Comparison of ENCODE assay signal across 36 cellular contexts in the genomic region with DNA sequence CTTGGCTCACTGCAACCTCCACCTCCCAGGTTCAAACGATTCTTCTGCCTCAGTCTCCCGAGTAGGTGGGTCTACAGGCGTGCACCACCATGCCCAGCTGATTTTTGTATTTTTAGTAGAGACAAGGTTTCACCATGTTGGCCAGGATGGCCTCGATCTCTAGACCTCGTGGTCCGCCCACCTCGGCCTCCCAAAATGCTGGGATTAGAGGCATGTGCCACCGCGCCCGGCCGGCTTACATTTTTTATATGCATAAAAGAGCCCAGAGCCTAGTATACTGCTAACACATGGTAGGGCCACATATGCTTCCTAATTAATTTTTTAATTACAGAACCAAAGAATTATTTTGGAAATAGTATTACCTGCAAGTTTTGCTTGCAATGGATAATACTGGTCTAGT.
"Had no signal": no experiment of that assay in that cellular context is flagged by ENCODE, and none has a peak within 500 bp of the region (broad histone marks: within the 10 kb centered on the region; RNA-seq: fewer than 3 reads in every experiment).

No MANE protein-coding gene starts in this region.

- H3K36me3 Mint-ChIP-seq: activated CD4-positive, alpha-beta memory T cell treated with anti-CD3 and anti-CD28 coated beads for 36 hours; activated naive CD4-positive, alpha-beta T cell treated with anti-CD3 and anti-CD28 coated beads, Interleukin-2, amount 50 U/mL, for 72 hours; activated naive CD8-positive, alpha-beta T cell treated with anti-CD3 and anti-CD28 coated beads for 36 hours had no signal

- H3K27ac ChIP-seq: adrenal gland, body of pancreas, brain microvascular endothelial cell, breast epithelium, VCaP had no signal

- H3K36me3 ChIP-seq: adrenal gland, brain microvascular endothelial cell had no signal

- H3K4me3 Mint-ChIP-seq: activated B cell treated with CpG ODN at 0.5 μM for 24 hours; activated CD4-positive, alpha-beta memory T cell treated with anti-CD3 and anti-CD28 coated beads for 36 hours; activated CD4-positive, alpha-beta T cell treated with anti-CD3 and anti-CD28 coated beads for 36 hours; activated CD8-positive, alpha-beta T cell treated with anti-CD3 and anti-CD28 coated beads for 36 hours; activated naive CD4-positive, alpha-beta T cell treated with anti-CD3 and anti-CD28 coated beads for 36 hours; activated naive CD8-positive, alpha-beta T cell treated with anti-CD3 and anti-CD28 coated beads for 36 hours; activated T-cell treated with anti-CD3 and anti-CD28 coated beads, Interleukin-2, amount 50 U/mL, for 4 hours; activated T-cell treated with anti-CD3 and anti-CD28 coated beads, Interleukin-2, amount 50 U/mL, for 72 hours; activated T-helper 1 cell treated with anti-CD3 and anti-CD28 coated beads, Interleukin-12 subunit alpha, Interleukin-12 subunit beta, Interleukin-2, Interleukin-4 antibody, amounts not matched to agents 30 ng/mL and 10 ng/mL and 1 ng/mL, durations not matched to agents 14 hours and 24 hours and 36 hours; activated T-helper 17 cell treated with anti-CD3 and anti-CD28 coated beads, Interleukin-2, amount 50 U/mL, for 72 hours; central memory CD8-positive, alpha-beta T cell; T-helper 1 cell treated with Interleukin-12 subunit alpha and Interleukin-12 subunit beta and Interleukin-4 antibody, amounts not matched to agents 30 μg/mL and 1 μg/mL, for 36 hours; T-helper 2 cell treated with Interferon-gamma antibody and Interleukin-4, amounts not matched to agents 5 μg/mL and 100 μg/mL, for 36 hours had no signal

- H3K4me3 ChIP-seq: adrenal gland, body of pancreas, breast epithelium had no signal

- H3K4me1 Mint-ChIP-seq: activated B cell treated with CpG ODN at 0.5 μM for 24 hours; activated CD4-positive, alpha-beta T cell treated with anti-CD3 and anti-CD28 coated beads for 36 hours; activated naive CD8-positive, alpha-beta T cell treated with anti-CD3 and anti-CD28 coated beads for 36 hours; activated T-helper 17 cell treated with anti-CD3 and anti-CD28 coated beads, Interleukin-2, amount 50 U/mL, for 72 hours; central memory CD8-positive, alpha-beta T cell had no signal

- H3K27me3 Mint-ChIP-seq: activated B cell treated with CpG ODN at 0.5 μM for 24 hours; activated CD4-positive, alpha-beta memory T cell treated with anti-CD3 and anti-CD28 coated beads for 36 hours; activated CD4-positive, alpha-beta T cell treated with anti-CD3 and anti-CD28 coated beads for 36 hours; activated CD8-positive, alpha-beta T cell treated with anti-CD3 and anti-CD28 coated beads for 36 hours; activated naive CD8-positive, alpha-beta T cell treated with anti-CD3 and anti-CD28 coated beads for 36 hours; activated T-helper 17 cell treated with anti-CD3 and anti-CD28 coated beads, Interleukin-2, amount 50 U/mL, for 72 hours; central memory CD8-positive, alpha-beta T cell had no signal

- H3K4me1 ChIP-seq: adrenal gland, body of pancreas, breast epithelium had no signal

- H3K9me3 ChIP-seq: adrenal gland, body of pancreas, breast epithelium had no signal

- ATAC-seq: activated CD4-positive, alpha-beta T cell treated with anti-CD3 and anti-CD28 coated beads for 36 hours; activated CD8-positive, alpha-beta T cell treated with anti-CD3 and anti-CD28 coated beads for 36 hours; activated naive CD4-positive, alpha-beta T cell treated with anti-CD3 and anti-CD28 coated beads, Interleukin-2, amount 50 U/mL, for 72 hours; activated T-cell treated with anti-CD3 and anti-CD28 coated beads, Interleukin-2, amount 50 U/mL, for 4 hours; activated T-cell treated with anti-CD3 and anti-CD28 coated beads, Interleukin-2, amount 50 U/mL, for 72 hours; activated T-helper 17 cell treated with anti-CD3 and anti-CD28 coated beads, Interleukin-2, amount 50 U/mL, for 72 hours; body of pancreas had no signal

- H3K9me3 Mint-ChIP-seq: activated B cell treated with CpG ODN at 0.5 μM for 24 hours; activated CD4-positive, alpha-beta memory T cell treated with anti-CD3 and anti-CD28 coated beads for 36 hours; activated naive CD8-positive, alpha-beta T cell treated with anti-CD3 and anti-CD28 coated beads for 36 hours; activated T-cell treated with anti-CD3 and anti-CD28 coated beads, Interleukin-2, amount 50 U/mL, for 4 hours; activated T-helper 1 cell treated with anti-CD3 and anti-CD28 coated beads, Interleukin-12 subunit alpha, Interleukin-12 subunit beta, Interleukin-2, Interleukin-4 antibody, amounts not matched to agents 30 ng/mL and 10 ng/mL and 1 ng/mL, durations not matched to agents 14 hours and 24 hours and 36 hours; central memory CD8-positive, alpha-beta T cell; T-helper 1 cell treated with Interleukin-12 subunit alpha and Interleukin-12 subunit beta and Interleukin-4 antibody, amounts not matched to agents 30 μg/mL and 1 μg/mL, for 36 hours; T-helper 2 cell treated with Interferon-gamma antibody and Interleukin-4, amounts not matched to agents 5 μg/mL and 100 μg/mL, for 36 hours had no signal

- DNase-seq: activated B cell treated with CpG ODN at 0.5 μM for 24 hours; activated CD4-positive, alpha-beta memory T cell treated with anti-CD3 and anti-CD28 coated beads for 36 hours; activated CD4-positive, alpha-beta T cell treated with anti-CD3 and anti-CD28 coated beads for 36 hours; activated CD4-positive, alpha-beta T cell treated with anti-CD3 and anti-CD28 coated beads for 48 hours; activated CD4-positive, alpha-beta T cell treated with anti-CD3 and anti-CD28 coated beads, Interleukin-2, amount 50 U/mL, for 1 hour; activated CD4-positive, alpha-beta T cell treated with anti-CD3 and anti-CD28 coated beads, Interleukin-2, amount 50 U/mL, for 4 hours; activated CD4-positive, CD25-positive, alpha-beta regulatory T cell treated with anti-CD3 and anti-CD28 coated beads, Interleukin-2, amount 50 U/mL, for 72 hours; activated CD8-positive, alpha-beta memory T cell treated with anti-CD3 and anti-CD28 coated beads, Interleukin-2, amount 50 U/mL, for 4 hours; activated CD8-positive, alpha-beta T cell treated with anti-CD3 and anti-CD28 coated beads for 36 hours; activated effector memory CD4-positive, alpha-beta T cell treated with anti-CD3 and anti-CD28 coated beads, Interleukin-2, amount 50 U/mL, for 16 hours; activated gamma-delta T cell treated with Interleukin-2 at 50 U/mL for 16 hours; activated naive CD4-positive, alpha-beta T cell; activated naive CD4-positive, alpha-beta T cell treated with anti-CD3 and anti-CD28 coated beads for 36 hours; activated naive CD4-positive, alpha-beta T cell treated with anti-CD3 and anti-CD28 coated beads, Interleukin-2, amount 50 U/mL, for 16 hours; activated naive CD8-positive, alpha-beta T cell treated with anti-CD3 and anti-CD28 coated beads for 36 hours; activated T-cell treated with anti-CD3 and anti-CD28 coated beads for 4 hours; activated T-cell treated with anti-CD3 and anti-CD28 coated beads, Interleukin-2, amount 50 U/mL, for 1 hour; activated T-cell treated with anti-CD3 and anti-CD28 coated beads, Interleukin-2, amount 50 U/mL, for 4 hours; activated T-cell treated with anti-CD3 and anti-CD28 coated beads, Interleukin-2, amount 50 U/mL, for 72 hours; adrenal gland; amniotic stem cell; body of pancreas; brain microvascular endothelial cell; caudate nucleus; SW 1271; T-helper 1 cell; T-helper 2 cell; T-helper 9 cell had no signal

- H3K27me3 ChIP-seq: adrenal gland, body of pancreas, brain microvascular endothelial cell, breast epithelium had no signal

- H3K27ac Mint-ChIP-seq: activated B cell treated with CpG ODN at 0.5 μM for 24 hours; activated CD4-positive, alpha-beta memory T cell treated with anti-CD3 and anti-CD28 coated beads for 36 hours; activated CD4-positive, alpha-beta T cell treated with anti-CD3 and anti-CD28 coated beads for 36 hours; activated CD8-positive, alpha-beta T cell treated with anti-CD3 and anti-CD28 coated beads for 36 hours; activated naive CD4-positive, alpha-beta T cell treated with anti-CD3 and anti-CD28 coated beads for 36 hours; activated naive CD4-positive, alpha-beta T cell treated with anti-CD3 and anti-CD28 coated beads, Interleukin-2, amount 50 U/mL, for 72 hours; activated naive CD8-positive, alpha-beta T cell treated with anti-CD3 and anti-CD28 coated beads for 36 hours; activated T-cell treated with anti-CD3 and anti-CD28 coated beads, Interleukin-2, amount 50 U/mL, for 72 hours; activated T-helper 1 cell treated with anti-CD3 and anti-CD28 coated beads, Interleukin-12 subunit alpha, Interleukin-12 subunit beta, Interleukin-2, Interleukin-4 antibody, amounts not matched to agents 30 ng/mL and 10 ng/mL and 1 ng/mL, durations not matched to agents 14 hours and 24 hours and 36 hours; activated T-helper 17 cell treated with anti-CD3 and anti-CD28 coated beads, Interleukin-2, amount 50 U/mL, for 72 hours; T-helper 1 cell treated with Interleukin-12 subunit alpha and Interleukin-12 subunit beta and Interleukin-4 antibody, amounts not matched to agents 30 μg/mL and 1 μg/mL, for 36 hours; T-helper 2 cell treated with Interferon-gamma antibody and Interleukin-4, amounts not matched to agents 5 μg/mL and 100 μg/mL, for 36 hours had no signal
